Comparison of ENCODE assay signal across 8 cellular contexts in genomic region chr7:123494193-123494796, GRCh38. TPM values are rescaled to one million over a fixed set of nuclear protein-coding genes. Genes with fewer than 3 reads are reported as not detected.
DNase-seq lines count a peak whose midpoint lies in the region; ATAC-seq and TF ChIP-seq lines count a peak whose summit lies in the region.

No MANE protein-coding gene starts in this region.

- TF ChIP-seq CTCF in Peyer's patch (IDR thresholded peaks at IDR 0.05): peak in 5 of 6 experiments; percentile 48 to 75 (median 72)
- TF ChIP-seq CTCF in omental fat pad (IDR thresholded peaks at IDR 0.05): peak in 1 of 3 donors; percentile 41

- no peak overlapping the region for H2AK5ac ChIP-seq in mesendoderm (ENCODE audit: low read length)

- no peak overlapping the region for H3K56ac ChIP-seq in mesendoderm (ENCODE audit: low read length)

- ATAC-seq in GM18858 (IDR thresholded peaks at IDR 0.05; ENCODE audit: unreplicated experiment) (peak; percentile 73), omental fat pad (ENCODE audit: low FRiP score) (no peak)

- no peak overlapping the region for H2BK15ac ChIP-seq in mesendoderm (replicated peaks; ENCODE audit: low read depth)

- H3K27me3 ChIP-seq in Peyer's patch (no peaks in the 10 kb centered on the region), mesendoderm (ENCODE audit: insufficient read depth, low read length, poor library complexity) (no peaks in the 10 kb centered on the region)

- H3K9ac ChIP-seq in mesendoderm (ENCODE audit: low read length): no peak overlapping the region

- TF ChIP-seq POLR2A in Peyer's patch (IDR thresholded peaks at IDR 0.05): no peak

- no peak overlapping the region for H3K18ac ChIP-seq in mesendoderm (ENCODE audit: low read length)

- no peak overlapping the region for H2BK120ac ChIP-seq in mesendoderm (ENCODE audit: low read depth, low read length)

- no peaks in the 10 kb centered on the region for H3K79me2 ChIP-seq in mesendoderm (ENCODE audit: control insufficient read depth, insufficient read depth, low read length)

- DNase-seq in COLO829 (ENCODE audit: low spot score) (peak; percentile 54), HPDE6-E6E7 (ENCODE audit: extremely low spot score) (peak; percentile 4), Peyer's patch (no peak), cerebellar cortex (ENCODE audit: low spot score) (peak; percentile 74), mesendoderm (peak; percentile 5), mesenteric fat pad (ENCODE audit: low spot score) (no peak), omental fat pad (ENCODE audit: low spot score) (no peak)

- H3K4me3 ChIP-seq in Peyer's patch (no peak overlapping the region), mesendoderm (ENCODE audit: low read length) (no peak overlapping the region)

- H3K27ac ChIP-seq in Peyer's patch (no peak overlapping the region), mesendoderm (ENCODE audit: low read depth, low read length) (no peak overlapping the region)

- no peak overlapping the region for H3K4ac ChIP-seq in mesendoderm (ENCODE audit: low read depth, low read length)

- no peak overlapping the region for H4K8ac ChIP-seq in mesendoderm (ENCODE audit: low read depth, low read length)

- no peaks in the 10 kb centered on the region for H3K79me1 ChIP-seq in mesendoderm (ENCODE audit: low read length)

- H4K5ac ChIP-seq in mesendoderm (ENCODE audit: low read length): no peak overlapping the region

- whole genome bisulfite sequencing in mesendoderm (ENCODE audit: extremely low coverage, insufficient coverage, low lambda C conversion rate): no CpG with 5 or more reads among the region's 3 CpGs

- no peaks in the 10 kb centered on the region for H3K9me3 ChIP-seq in Peyer's patch

- H3K4me1 ChIP-seq in Peyer's patch: no peaks in the 10 kb centered on the region
- no peaks in the 10 kb centered on the region for H3K4me1 ChIP-seq in mesendoderm (ENCODE audit: control insufficient read depth, low read depth, low read length)

- H2BK5ac ChIP-seq in mesendoderm (ENCODE audit: low read length): no peak overlapping the region

- no peak overlapping the region for H3K4me2 ChIP-seq in mesendoderm (ENCODE audit: low read length)

- H3K36me3 ChIP-seq in Peyer's patch (no peaks in the 10 kb centered on the region), mesendoderm (ENCODE audit: control insufficient read depth, insufficient read depth, low read length) (no peaks in the 10 kb centered on the region)

- H3K23ac ChIP-seq in mesendoderm (ENCODE audit: low read length): no peak overlapping the region

RNA-seq across cellular contexts. Expression of gene IQUB, which starts 40.1 kb away (rescaled TPM):
- total RNA-seq in Peyer's patch (not detected), mesenteric fat pad (0.10 TPM), omental fat pad (1 to 10 TPM in 2 of 4 donors, under 1 TPM in 1, not detected in 1; 0.32 to 1.6 (median 1.4) TPM)
- 0.17 TPM for polyA plus RNA-seq in mesendoderm (2013, experiment 1 of 2)
- 0.14 TPM for polyA plus RNA-seq in mesendoderm (2013, experiment 2 of 2)

Comparison
In these comparisons a context has a peak if more than half of its experiments do, and no peak if none do; other contexts are left out.
1. DNase-seq: peak in COLO829 (single experiment), HPDE6-E6E7 (single experiment), cerebellar cortex (single experiment) and mesendoderm (single experiment); none in Peyer's patch (0 of 3), mesenteric fat pad (single experiment) and omental fat pad (single experiment).